ENCODE assay signal across 14 cellular contexts in genomic region chr16:24178496-24178895, GRCh38.
A peak's percentile ranks its signal among the peaks of the same experiment; 100 is the strongest.
DNase-seq lines count a peak whose midpoint lies in the region; ATAC-seq, FAIRE-seq and TF ChIP-seq lines count a peak whose summit lies in the region.
"Had no signal": no experiment of that assay in that cellular context is flagged by ENCODE, and none has a peak within 500 bp of the region (broad histone marks: within the 10 kb centered on the region; RNA-seq: fewer than 3 reads in every experiment).

No MANE protein-coding gene starts in this region.

- H3K27ac ChIP-seq in A549: no peak overlapping the region
- H3K27ac ChIP-seq in suprapubic skin: no peak overlapping the region
- H3K27ac ChIP-seq: neutrophil had no signal

- ATAC-seq in A549: no peak
- ATAC-seq: stimulated activated memory B cell treated with anti-CD40 and anti-IgM and Interleukin-4, amounts not matched to agents 10 μg/mL and 1 μg/mL and 100 μg/mL, for 72 hours had no signal

- no peaks in the 10 kb centered on the region for H3K4me1 ChIP-seq in A549
- no peaks in the 10 kb centered on the region for H3K4me1 ChIP-seq in suprapubic skin

- TF ChIP-seq RAD21 in A549 (conservative IDR thresholded peaks at IDR 0.05 in 1 of 2, IDR thresholded peaks at IDR 0.05 in 1 of 2): no peak

- TF ChIP-seq CTCF in A549 (IDR thresholded peaks at IDR 0.05) (no peak), GM12865 (IDR thresholded peaks at IDR 0.05; ENCODE audit: insufficient read depth, low read depth, low read length, missing control alignments) (no peak), epithelial cell of esophagus (IDR thresholded peaks at IDR 0.05; ENCODE audit: insufficient read depth, low read depth, low read length, missing control alignments) (no peak), GM13977 (IDR thresholded peaks at IDR 0.05; ENCODE audit: extremely low read depth, insufficient read depth, missing control alignments) (no peak), suprapubic skin (IDR thresholded peaks at IDR 0.05) (no peak)

- TF ChIP-seq EP300 in A549 (IDR thresholded peaks at IDR 0.05) (no peak), suprapubic skin (IDR thresholded peaks at IDR 0.05) (no peak)

- H3K4me2 ChIP-seq in A549: no peak overlapping the region

- in situ Hi-C loops in GM13977 (cut with MboI; ENCODE audit: low pct_unique_long_range_greater_than_20kb, low sequenced_read_pairs, unreplicated experiment): no loop called here

- POLR2A ChIA-PET in A549 (lab: Yijun Ruan, JAX) (no interaction called here), HEK293T (lab: Yijun Ruan, JAX) (no interaction called here)

- DNase-seq in A549 (ENCODE audit: low read depth in 1 of 2, low spot score in 1 of 2): no peak
- peak; percentile 9 for DNase-seq in GM12865 (ENCODE audit: low read depth)
- DNase-seq in RPMI8226: peak; percentile 33
- DNase-seq in epithelial cell of esophagus (ENCODE audit: low read depth): peak; percentile 0
- no peak for DNase-seq in GM13977 (ENCODE audit: low spot score)
- DNase-seq in NCI-H2029 treated with DMSO at 0.1 percent for 48 hours (lab: John Stamatoyannopoulos, UW): no peak
- no peak for DNase-seq in suprapubic skin (ENCODE audit: low spot score in 2 of 2)
- no peak for DNase-seq in HEK293T (ENCODE audit: extremely low spot score)
- DNase-seq: central memory CD4-positive, alpha-beta T cell; DMS153; NCI-H1048; NCI-H226 had no signal

- H3K4me3 ChIP-seq in A549 (no peak overlapping the region), GM12865 (ENCODE audit: low read depth, low read length) (no peak overlapping the region), epithelial cell of esophagus (ENCODE audit: low read length) (no peak overlapping the region), suprapubic skin (no peak overlapping the region)

- no peak for FAIRE-seq in A549 (lab: Jason Lieb, UNC)

- no peaks in the 10 kb centered on the region for H3K27me3 ChIP-seq in suprapubic skin
- H3K27me3 ChIP-seq: neutrophil had no signal

- TF ChIP-seq POLR2A in A549 (IDR thresholded peaks at IDR 0.05; ENCODE audit: low read length): no peak
- TF ChIP-seq POLR2A in suprapubic skin (IDR thresholded peaks at IDR 0.05): no peak

- WGBS in A549 (ENCODE audit: missing lambda C conversion rate): 9% methylated on average over 4 of the region's 4 CpGs
- WGBS in suprapubic skin: 56% methylated on average over 4 of the region's 4 CpGs

- H3K36me3 ChIP-seq in suprapubic skin: no peaks in the 10 kb centered on the region

- CTCF ChIA-PET in A549 (lab: Yijun Ruan, JAX): no interaction called here
- CTCF ChIA-PET in HEK293T (lab: Yijun Ruan, JAX): no interaction called here

- H3K9me3 ChIP-seq in A549 (no peaks in the 10 kb centered on the region), suprapubic skin (no peaks in the 10 kb centered on the region)
- H3K9me3 ChIP-seq: neutrophil had no signal

TF ChIP-seq in A549, 52 proteins besides CTCF, POLR2A, EP300 and RAD21:
- TF ChIP-seq HOXB5 (CRISPR knock-in tag; IDR thresholded peaks at IDR 0.05) (no peak), REST (IDR thresholded peaks at IDR 0.05) (peak; percentile 88), RCOR1 (IDR thresholded peaks at IDR 0.05; ENCODE audit: low read depth, low read length) (no peak), EHMT2 (IDR thresholded peaks at IDR 0.05; ENCODE audit: low read depth) (peak; percentile 83; the same call in 1 of the 2 replicates)
TF ChIP-seq in A549: peak in this region for 2.

TF ChIP-seq in HEK293T, 16 proteins besides CTCF, POLR2A, EP300 and RAD21:
- TF ChIP-seq SP1 (IDR thresholded peaks at IDR 0.05) (no peak), TARDBP (IDR thresholded peaks at IDR 0.05) (no peak), FOXM1 (IDR thresholded peaks at IDR 0.05; ENCODE audit: borderline replicate concordance) (no peak), ELF4 (IDR thresholded peaks at IDR 0.05) (no peak), ARNT (IDR thresholded peaks at IDR 0.05) (no peak)

Comparison
In these comparisons a context has a peak if more than half of its experiments do, and no peak if none do; other contexts are left out.
1. DNase-seq: peak in GM12865 (single experiment), RPMI8226 (single experiment) and epithelial cell of esophagus (single experiment); none in A549 (0 of 2), GM13977 (single experiment), NCI-H2029 treated with DMSO at 0.1 percent for 48 hours (single experiment), suprapubic skin (0 of 2) and HEK293T (single experiment).